ENCODE assay signal across 18 cellular contexts in genomic region chr15:57032338-57032737, GRCh38.
A peak's percentile ranks its signal among the peaks of the same experiment; 100 is the strongest.
DNase-seq lines count a peak whose midpoint lies in the region; ATAC-seq and TF ChIP-seq lines count a peak whose summit lies in the region.
"Had no signal": no experiment of that assay in that cellular context is flagged by ENCODE, and none has a peak within 500 bp of the region (broad histone marks: within the 10 kb centered on the region; RNA-seq: fewer than 3 reads in every experiment).

No MANE protein-coding gene starts in this region.

- intact Hi-C loops in breast epithelium (cut with DNase I; ENCODE audit: low total_unique reads) (no loop called here), MCF 10A (cut with micrococcal nuclease) (no loop called here)
- intact Hi-C loops in dendritic cell treated with granulocyte-macrophage colony-stimulating factor and Interleukin-4, amounts not matched to agents 40 ng/mL and 50 ng/mL, for 4 days (cut with micrococcal nuclease), result no loop called here

- TF ChIP-seq POLR2A in breast epithelium (IDR thresholded peaks at IDR 0.05), result no peak

- H3K36me3 Mint-ChIP-seq in MCF 10A (ENCODE audit: insufficient read depth, unreplicated experiment), result peaks cover 10% of the 10 kb centered on the region
- peaks cover 13% of the 10 kb centered on the region for H3K36me3 Mint-ChIP-seq in dendritic cell treated with granulocyte-macrophage colony-stimulating factor and Interleukin-4, amounts not matched to agents 40 ng/mL and 50 ng/mL, for 4 days (ENCODE audit: low read depth)

- no peaks in the 10 kb centered on the region for H3K27me3 ChIP-seq in breast epithelium
- no peaks in the 10 kb centered on the region for H3K27me3 ChIP-seq in MG63

- no peak overlapping the region for H3K9ac ChIP-seq in SK-N-MC (ENCODE audit: insufficient read length)
- H3K9ac ChIP-seq: GM23248 had no signal

- TF ChIP-seq CTCF in breast epithelium (IDR thresholded peaks at IDR 0.05) (no peak), MCF 10A (IDR thresholded peaks at IDR 0.05; ENCODE audit: unreplicated experiment) (no peak)

- H3K4me1 ChIP-seq in breast epithelium, result peaks cover 0 to 6% of the 10 kb centered on the region in 2 donors

- H3K9me3 Mint-ChIP-seq in MCF 10A (ENCODE audit: unreplicated experiment), result peaks cover 7% of the 10 kb centered on the region
- peaks cover 8% of the 10 kb centered on the region for H3K9me3 Mint-ChIP-seq in dendritic cell treated with granulocyte-macrophage colony-stimulating factor and Interleukin-4, amounts not matched to agents 40 ng/mL and 50 ng/mL, for 4 days
- H3K9me3 Mint-ChIP-seq: CD4-positive, alpha-beta T cell had no signal

- CTCF ChIA-PET in MCF 10A (lab: Yijun Ruan, JAX), result no interaction called here

- no peak overlapping the region for H3K27ac Mint-ChIP-seq in MCF 10A (ENCODE audit: low read depth, unreplicated experiment)
- peak overlapping the region; percentile 48 for H3K27ac Mint-ChIP-seq in dendritic cell treated with granulocyte-macrophage colony-stimulating factor and Interleukin-4, amounts not matched to agents 40 ng/mL and 50 ng/mL, for 4 days
- H3K27ac Mint-ChIP-seq: CD4-positive, alpha-beta T cell had no signal

- H3K9me3 ChIP-seq in breast epithelium (no peaks in the 10 kb centered on the region), SK-N-MC (ENCODE audit: low read depth, low read length) (no peaks in the 10 kb centered on the region), MG63 (no peaks in the 10 kb centered on the region)
- H3K9me3 ChIP-seq: A549 had no signal

- no peak overlapping the region for H3K4me3 Mint-ChIP-seq in MCF 10A (ENCODE audit: unreplicated experiment)
- H3K4me3 Mint-ChIP-seq in dendritic cell treated with granulocyte-macrophage colony-stimulating factor and Interleukin-4, amounts not matched to agents 40 ng/mL and 50 ng/mL, for 4 days, result no peak overlapping the region
- H3K4me3 Mint-ChIP-seq: CD4-positive, alpha-beta T cell had no signal

- no peaks in the 10 kb centered on the region for H3K27me3 Mint-ChIP-seq in MCF 10A (ENCODE audit: insufficient read depth, unreplicated experiment)
- no peaks in the 10 kb centered on the region for H3K27me3 Mint-ChIP-seq in dendritic cell treated with granulocyte-macrophage colony-stimulating factor and Interleukin-4, amounts not matched to agents 40 ng/mL and 50 ng/mL, for 4 days
- H3K27me3 Mint-ChIP-seq: CD4-positive, alpha-beta T cell had no signal

- no peak overlapping the region for H3K4me3 ChIP-seq in breast epithelium
- H3K4me3 ChIP-seq in SK-N-MC, result no peak overlapping the region
- no peak overlapping the region for H3K4me3 ChIP-seq in MG63
- H3K4me3 ChIP-seq: A549, GM23248 had no signal

- no peak for ATAC-seq in HG02852 (IDR thresholded peaks at IDR 0.05; ENCODE audit: unreplicated experiment)
- ATAC-seq: A549 had no signal

- POLR2A ChIA-PET in MCF 10A (lab: Yijun Ruan, JAX), result interaction anchor here (1.4 kb wide), 1 partner anchor 12 kb away, joined by 4 read pairs; no protein-coding TSS in a partner anchor

- no TSS peak for BruUV-seq in MCF 10A (replicated peaks; lab: Mats Ljungman, UMichigan)

- DNase-seq in breast epithelium (ENCODE audit: low spot score in 2 of 2), result no peak
- no peak for DNase-seq in MCF 10A (ENCODE audit: unreplicated experiment)
- no peak for DNase-seq in SK-N-MC (ENCODE audit: low read depth, low spot score)
- no peak for DNase-seq in substantia nigra (lab: John Stamatoyannopoulos, UW)
- DNase-seq in MG63, result no peak
- DNase-seq in COR-L47 (lab: John Stamatoyannopoulos, UW), result no peak
- DNase-seq: AML-193; CD4-positive, alpha-beta T cell; DMS153; DMS79; GDM1 had no signal

- H3K36me3 ChIP-seq in breast epithelium, result no peaks in the 10 kb centered on the region
- H3K36me3 ChIP-seq in SK-N-MC (ENCODE audit: insufficient read depth, low read length), result no peaks in the 10 kb centered on the region
- no peaks in the 10 kb centered on the region for H3K36me3 ChIP-seq in MG63

- peaks cover 5% of the 10 kb centered on the region for H3K4me1 Mint-ChIP-seq in MCF 10A (ENCODE audit: insufficient read depth, unreplicated experiment)
- peaks cover 38% of the 10 kb centered on the region for H3K4me1 Mint-ChIP-seq in dendritic cell treated with granulocyte-macrophage colony-stimulating factor and Interleukin-4, amounts not matched to agents 40 ng/mL and 50 ng/mL, for 4 days (ENCODE audit: low read depth)

- peak overlapping the region; percentile 3 to 24 for H3K27ac ChIP-seq in breast epithelium
- 0 out of 2 replicates have a peak overlapping the region, but pooled peaks have one; percentile 12 for H3K27ac ChIP-seq in SK-N-MC
- peak overlapping the region; percentile 84 for H3K27ac ChIP-seq in substantia nigra (ENCODE audit: low read depth, low read length, poor library complexity, severe bottlenecking)
- H3K27ac ChIP-seq: 22Rv1, A549, C4-2B, GM23248, HL-60 had no signal

Comparison
In these comparisons a context has a peak if more than half of its experiments do, and no peak if none do; other contexts are left out.
1. H3K27ac ChIP-seq: peak in every context shown above with its lines; median percentile 84 in substantia nigra; 14 in breast epithelium; 12 in SK-N-MC.